Comparison of ENCODE assay signal across 22 cellular contexts in the genomic region with DNA sequence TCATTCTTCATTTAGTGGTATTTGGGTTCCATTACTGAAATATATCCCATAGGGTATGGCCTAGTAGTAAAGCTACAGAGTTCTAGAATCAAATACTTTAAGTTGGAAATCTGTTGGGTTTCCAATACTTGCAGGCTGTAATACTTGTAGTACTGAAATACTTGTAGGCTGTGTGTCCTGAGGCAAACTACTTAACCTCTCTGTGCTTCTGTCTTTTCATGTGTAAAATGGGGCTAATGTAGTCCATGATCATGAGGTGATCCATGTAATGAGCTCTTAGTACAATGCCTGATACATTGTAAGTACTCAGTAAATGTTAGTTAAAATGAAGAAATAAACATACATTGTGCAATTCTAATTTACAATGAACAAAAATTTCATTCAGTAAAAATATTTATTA.
A peak's percentile ranks its signal among the peaks of the same experiment; 100 is the strongest.
DNase-seq lines count a peak whose midpoint lies in the region; ATAC-seq, FAIRE-seq and TF ChIP-seq lines count a peak whose summit lies in the region.
"Had no signal": no experiment of that assay in that cellular context is flagged by ENCODE, and none has a peak within 500 bp of the region (broad histone marks: within the 10 kb centered on the region; RNA-seq: fewer than 3 reads in every experiment).

No MANE protein-coding gene starts in this region.

- no peak overlapping the region for H3K9ac ChIP-seq in HepG2 (ENCODE audit: insufficient read depth, low read depth, low read length)

- H4K20me1 ChIP-seq in HepG2 (ENCODE audit: insufficient read depth, low read length), result no peaks in the 10 kb centered on the region
- H4K20me1 ChIP-seq: BLaER1 treated with 17β-estradiol and CSF1 and Interleukin-3, amounts not matched to agents 10 nM and 100 nM had no signal

- no peaks in the 10 kb centered on the region for H3K9me3 ChIP-seq in HepG2 (ENCODE audit: low read length)
- H3K9me3 ChIP-seq in right lobe of liver, result no peaks in the 10 kb centered on the region
- H3K9me3 ChIP-seq in Panc1 (ENCODE audit: control insufficient read depth, insufficient read depth, low read depth, low read length), result no peaks in the 10 kb centered on the region; the same call in 1 of the 2 replicates
- H3K9me3 ChIP-seq: BE2C had no signal

- H3K27ac ChIP-seq in HepG2 (ENCODE audit: extremely low read length, insufficient read depth, low read length), result no peak overlapping the region
- H3K27ac ChIP-seq in right lobe of liver, result no peak overlapping the region
- H3K27ac ChIP-seq in Panc1 (ENCODE audit: low read length), result peak overlapping the region; percentile 82
- H3K27ac ChIP-seq: 22Rv1 had no signal

- BruUV-seq in HepG2 (replicated peaks; lab: Mats Ljungman, UMichigan) (no TSS peak), Panc1 (replicated peaks; lab: Mats Ljungman, UMichigan) (no TSS peak)

- CTCF ChIA-PET in HepG2 (lab: Yijun Ruan, JAX; ENCODE audit: low intra/inter-chr PET ratio, low total read pairs), result no interaction called here
- CTCF ChIA-PET in Panc1 (lab: Charles Lee), result no interaction called here

- TF ChIP-seq POLR2A in HepG2 (IDR thresholded peaks at IDR 0.05; ENCODE audit: insufficient read depth in 1 of 2, low read depth in 2 of 2, low read length in 2 of 2) (no peak), right lobe of liver (IDR thresholded peaks at IDR 0.05) (no peak)

- H3K4me2 ChIP-seq in HepG2 (ENCODE audit: low read depth, low read length), result no peak overlapping the region
- H3K4me2 ChIP-seq: GM23338 had no signal

- intact Hi-C loops in HepG2 (cut with micrococcal nuclease; ENCODE audit: unreplicated experiment) (no loop called here), right lobe of liver (cut with DNase I) (no loop called here), Panc1 (cut with micrococcal nuclease; ENCODE audit: unreplicated experiment) (no loop called here)

- no peak overlapping the region for H2AFZ ChIP-seq in HepG2 (ENCODE audit: low read length)

- H3K4me3 ChIP-seq in HepG2 (replicated peaks in 1 of 3; ENCODE audit: insufficient read depth in 1 of 3, low read depth in 2 of 3, low read length in 3 of 3) (no peak overlapping the region), right lobe of liver (no peak overlapping the region), Panc1 (ENCODE audit: low read depth in 2 of 2, low read length in 2 of 2) (no peak overlapping the region)
- H3K4me3 ChIP-seq: BLaER1 treated with 17β-estradiol and CSF1 and Interleukin-3, amounts not matched to agents 10 nM and 100 nM; GM23338 had no signal

- ATAC-seq in HepG2 (no peak), right lobe of liver (no peak), Panc1 (no peak), HG03520 (IDR thresholded peaks at IDR 0.05; ENCODE audit: unreplicated experiment) (no peak), HG03442 (IDR thresholded peaks at IDR 0.05; ENCODE audit: unreplicated experiment) (no peak)
- ATAC-seq: GM23338 had no signal

- POLR2A ChIA-PET in HepG2 (lab: Yijun Ruan, JAX), result no interaction called here
- POLR2A ChIA-PET in Panc1 (lab: Charles Lee), result no interaction called here

- no peak for TF ChIP-seq RAD21 in HepG2 (CRISPR knock-in tag; IDR thresholded peaks at IDR 0.05)

- H3K36me3 ChIP-seq in HepG2 (replicated peaks in 1 of 2; ENCODE audit: control insufficient read depth in 1 of 2, insufficient read depth in 2 of 2, low read length in 2 of 2) (no peaks in the 10 kb centered on the region), right lobe of liver (no peaks in the 10 kb centered on the region), Panc1 (ENCODE audit: control insufficient read depth, insufficient read depth, low read length) (no peaks in the 10 kb centered on the region)
- H3K36me3 ChIP-seq: BE2C; BLaER1 treated with 17β-estradiol and CSF1 and Interleukin-3, amounts not matched to agents 10 nM and 100 nM had no signal

- in situ Hi-C loops in HepG2 (cut with HindIII; ENCODE audit: extremely low pct_ligation_motif_present, low pct_unique_long_range_greater_than_20kb) (no loop called here), Panc1 (cut with HindIII; ENCODE audit: low pct_unique_long_range_greater_than_20kb, low sequenced_read_pairs) (no loop called here)

- DNase-seq in HepG2 (ENCODE audit: low spot score) (no peak), right lobe of liver (no peak), Panc1 (ENCODE audit: low read depth, low spot score) (no peak), inferior parietal cortex (ENCODE audit: extremely low spot score) (no peak)
- DNase-seq: ACHN; AML-193; BE2C; CD4-positive, alpha-beta T cell; CD8-positive, alpha-beta memory T cell; DMS53; DMS79 treated with DMSO at 0.1 percent for 48 hours; GF-D8; H7; HCEC 1CT had no signal

- TF ChIP-seq EP300 in HepG2 (IDR thresholded peaks at IDR 0.05; ENCODE audit: low read depth in 2 of 2, low read length in 2 of 2), result no peak
- no peak for TF ChIP-seq EP300 in HepG2 (CRISPR knock-in tag; IDR thresholded peaks at IDR 0.05; ENCODE audit: borderline replicate concordance)

- no peaks in the 10 kb centered on the region for H3K79me2 ChIP-seq in HepG2 (ENCODE audit: insufficient read depth, low read length)

- no peak for TF ChIP-seq CTCF in HepG2 (CRISPR knock-in tag; IDR thresholded peaks at IDR 0.05)
- no peak for TF ChIP-seq CTCF in right lobe of liver (IDR thresholded peaks at IDR 0.05)
- TF ChIP-seq CTCF in Panc1 (IDR thresholded peaks at IDR 0.05), result no peak

- no peaks in the 10 kb centered on the region for H3K27me3 ChIP-seq in HepG2 (ENCODE audit: control insufficient read depth in 1 of 2, insufficient read depth in 2 of 2, low read length in 2 of 2)
- H3K27me3 ChIP-seq in right lobe of liver, result no peaks in the 10 kb centered on the region
- H3K27me3 ChIP-seq in Panc1 (ENCODE audit: control insufficient read depth, insufficient read depth, low read length), result no peaks in the 10 kb centered on the region
- H3K27me3 ChIP-seq: BE2C; BLaER1 treated with 17β-estradiol and CSF1 and Interleukin-3, amounts not matched to agents 10 nM and 100 nM had no signal

- H3K4me1 ChIP-seq in HepG2 (ENCODE audit: insufficient read depth, low read length) (peaks cover 8% of the 10 kb centered on the region), right lobe of liver (no peaks in the 10 kb centered on the region), Panc1 (ENCODE audit: control insufficient read depth, insufficient read depth, low read length) (peaks cover 50% of the 10 kb centered on the region)

- FAIRE-seq in HepG2 (lab: Jason Lieb, UNC) (no peak), islet of Langerhans (lab: Jason Lieb, UNC) (peak; percentile 76)
- FAIRE-seq: GM12891, GM18507 had no signal

TF ChIP-seq in HepG2, 621 proteins besides CTCF, POLR2A, EP300 and RAD21:
- peak; percentile 19; the same call in 1 of the 2 replicates for TF ChIP-seq ZNF768 (CRISPR knock-in tag; IDR thresholded peaks at IDR 0.05)
- TF ChIP-seq, protein P1, sequence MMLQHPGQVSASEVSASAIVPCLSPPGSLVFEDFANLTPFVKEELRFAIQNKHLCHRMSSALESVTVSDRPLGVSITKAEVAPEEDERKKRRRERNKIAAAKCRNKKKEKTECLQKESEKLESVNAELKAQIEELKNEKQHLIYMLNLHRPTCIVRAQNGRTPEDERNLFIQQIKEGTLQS (CRISPR knock-in tag; IDR thresholded peaks at IDR 0.05), result no peak
